1 cellular context compared by ENCODE assay signal in genomic region chr9:130425741-130426466, GRCh38.
TF ChIP-seq lines count a peak whose summit lies in the region.

No MANE protein-coding gene starts in this region.

TF ChIP-seq in IMR-90, 13 proteins besides CTCF, POLR2A, EP300 and RAD21 (continued from another document):
- TF ChIP-seq RCOR1 (IDR thresholded peaks at IDR 0.05; ENCODE audit: insufficient replicate concordance, low read length) = no peak
- TF ChIP-seq SMC3 (IDR thresholded peaks at IDR 0.05; ENCODE audit: low read depth, low read length) = no peak
- TF ChIP-seq NFE2L2 (IDR thresholded peaks at IDR 0.05; ENCODE audit: low read depth, low read length) = no peak
- no peak for TF ChIP-seq MXI1 (IDR thresholded peaks at IDR 0.05; ENCODE audit: borderline replicate concordance, low read depth, low read length)
- no peak for TF ChIP-seq RFX5 (IDR thresholded peaks at IDR 0.05; ENCODE audit: low read depth, low read length)
- TF ChIP-seq CEBPB (IDR thresholded peaks at IDR 0.05; ENCODE audit: low read depth, low read length) = no peak
- TF ChIP-seq CHD1 (IDR thresholded peaks at IDR 0.05; ENCODE audit: low read depth, low read length) = no peak
- no peak for TF ChIP-seq FOS (IDR thresholded peaks at IDR 0.05; ENCODE audit: low read depth, low read length)
- TF ChIP-seq MAFK (IDR thresholded peaks at IDR 0.05; ENCODE audit: low read depth, low read length) = no peak
- TF ChIP-seq MAZ (IDR thresholded peaks at IDR 0.05; ENCODE audit: borderline replicate concordance, low read depth, low read length) = no peak
